Comparison of ENCODE assay signal across 29 cellular contexts in genomic region chr4:83875437-83875836, GRCh38.
"Had no signal": no experiment of that assay in that cellular context is flagged by ENCODE, and none has a peak within 500 bp of the region (broad histone marks: within the 10 kb centered on the region; RNA-seq: fewer than 3 reads in every experiment).

No MANE protein-coding gene starts in this region.

- H3K36me3 Mint-ChIP-seq: immature natural killer cell; natural killer cell treated with Interleukin-12 subunit alpha and Interleukin-12 subunit beta and Interleukin-15 and Interleukin-18, amount 100 ng/mL, for 72 hours; stimulated activated effector memory CD8-positive, alpha-beta T cell treated with anti-CD3 and anti-CD28 coated beads, Interleukin-12 subunit alpha, Interleukin-12 subunit beta, amount 100 ng/mL, for 72 hours had no signal

- H3K27ac Mint-ChIP-seq: immature natural killer cell; natural killer cell treated with Interleukin-12 subunit alpha and Interleukin-12 subunit beta and Interleukin-15 and Interleukin-18, amount 100 ng/mL, for 72 hours; progenitor cell of endocrine pancreas; stimulated activated effector memory CD8-positive, alpha-beta T cell treated with anti-CD3 and anti-CD28 coated beads, Interleukin-12 subunit alpha, Interleukin-12 subunit beta, amount 100 ng/mL, for 72 hours; stimulated activated naive CD8-positive, alpha-beta T cell treated with anti-CD3 and anti-CD28 coated beads, Interleukin-15, Interleukin-2, amounts not matched to agents 100 ng/mL and 50 ng/mL, for 24 hours had no signal

- H2AFZ ChIP-seq: parathyroid adenoma had no signal

- H3K27ac ChIP-seq: coronary artery, esophagus muscularis mucosa, foreskin keratinocyte, heart right ventricle, lower lobe of right lung, parathyroid adenoma, right lobe of liver, thoracic aorta, tibial nerve, upper lobe of left lung, uterus had no signal

- H3K36me3 ChIP-seq: esophagus muscularis mucosa, heart right ventricle, lower lobe of right lung, right lobe of liver, thoracic aorta, tibial nerve, upper lobe of left lung, uterus had no signal

- H3K27me3 Mint-ChIP-seq: natural killer cell treated with Interleukin-12 subunit alpha and Interleukin-12 subunit beta and Interleukin-15 and Interleukin-18, amount 100 ng/mL, for 72 hours; stimulated activated naive CD8-positive, alpha-beta T cell treated with anti-CD3 and anti-CD28 coated beads, Interleukin-15, Interleukin-2, amounts not matched to agents 100 ng/mL and 50 ng/mL, for 24 hours had no signal

- FAIRE-seq: endothelial cell of umbilical vein had no signal

- H3K9me3 ChIP-seq: esophagus muscularis mucosa, heart right ventricle, lower lobe of right lung, right lobe of liver, thoracic aorta, tibial nerve, upper lobe of left lung, uterus had no signal

- H3K4me3 Mint-ChIP-seq: immature natural killer cell; natural killer cell treated with Interleukin-12 subunit alpha and Interleukin-12 subunit beta and Interleukin-15 and Interleukin-18, amount 100 ng/mL, for 72 hours; neural crest cell; stimulated activated effector memory CD8-positive, alpha-beta T cell treated with anti-CD3 and anti-CD28 coated beads, Interleukin-12 subunit alpha, Interleukin-12 subunit beta, amount 100 ng/mL, for 72 hours; stimulated activated naive CD8-positive, alpha-beta T cell treated with anti-CD3 and anti-CD28 coated beads, Interleukin-15, Interleukin-2, amounts not matched to agents 100 ng/mL and 50 ng/mL, for 24 hours had no signal

- H3K4me1 ChIP-seq: esophagus muscularis mucosa, foreskin keratinocyte, heart right ventricle, lower lobe of right lung, parathyroid adenoma, right lobe of liver, tibial nerve, upper lobe of left lung, uterus had no signal

- ATAC-seq: heart right ventricle; left colon; left ventricle myocardium superior; lower lobe of right lung; natural killer cell treated with Interleukin-12 subunit alpha and Interleukin-12 subunit beta and Interleukin-15 and Interleukin-18, amount 100 ng/mL, for 72 hours; right lobe of liver; stimulated activated effector memory CD8-positive, alpha-beta T cell treated with anti-CD3 and anti-CD28 coated beads, Interleukin-12 subunit alpha, Interleukin-12 subunit beta, amount 100 ng/mL, for 72 hours had no signal

- H3K4me2 ChIP-seq: smooth muscle cell had no signal

- H3K9me3 Mint-ChIP-seq: natural killer cell treated with Interleukin-12 subunit alpha and Interleukin-12 subunit beta and Interleukin-15 and Interleukin-18, amount 100 ng/mL, for 72 hours; stimulated activated effector memory CD8-positive, alpha-beta T cell treated with anti-CD3 and anti-CD28 coated beads, Interleukin-12 subunit alpha, Interleukin-12 subunit beta, amount 100 ng/mL, for 72 hours; stimulated activated naive CD8-positive, alpha-beta T cell treated with anti-CD3 and anti-CD28 coated beads, Interleukin-15, Interleukin-2, amounts not matched to agents 100 ng/mL and 50 ng/mL, for 24 hours had no signal

- H3K4me3 ChIP-seq: coronary artery, esophagus muscularis mucosa, heart right ventricle, lower lobe of right lung, right lobe of liver, smooth muscle cell, thoracic aorta, tibial nerve, upper lobe of left lung, uterus had no signal

- H3K4me1 Mint-ChIP-seq: immature natural killer cell; stimulated activated effector memory CD8-positive, alpha-beta T cell treated with anti-CD3 and anti-CD28 coated beads, Interleukin-12 subunit alpha, Interleukin-12 subunit beta, amount 100 ng/mL, for 72 hours had no signal

- H3K79me2 ChIP-seq: parathyroid adenoma had no signal

- H3K9ac ChIP-seq: parathyroid adenoma had no signal

- DNase-seq: dermis blood vessel endothelial cell; effector memory CD4-positive, alpha-beta T cell; glutamatergic neuron; heart right ventricle; hypothalamus; immature natural killer cell; kidney glomerular epithelial cell; left colon; left ventricle myocardium superior; lower lobe of right lung; right lobe of liver; stimulated activated CD4-positive, alpha-beta T cell treated with anti-CD3 and anti-CD28 coated beads, Interleukin-12 subunit alpha, Interleukin-12 subunit beta, amount 100 ng/mL, for 4 hours; stimulated activated CD4-positive, alpha-beta T cell treated with anti-CD3 and anti-CD28 coated beads, Interleukin-1b, Interleukin-23, amount 100 ng/mL, for 48 hours; stimulated activated CD4-positive, alpha-beta T cell treated with anti-CD3 and anti-CD28 coated beads, Interleukin-4, amount 100 ng/mL, for 24 hours; upper lobe of left lung; uterus had no signal

- H3K27me3 ChIP-seq: esophagus muscularis mucosa, foreskin keratinocyte, heart right ventricle, right lobe of liver, tibial nerve, upper lobe of left lung, uterus had no signal
